In genomic region chr11:74380746-74381439, GRCh38 we compare ENCODE assay signal across 1 cellular context.
TF ChIP-seq lines count a peak whose summit lies in the region.

No MANE protein-coding gene starts in this region.

TF ChIP-seq in WTC11, 78 proteins besides CTCF, POLR2A, EP300 and RAD21 (continued from another document):
- no peak for TF ChIP-seq PRDM15 (CRISPR knock-in tag; IDR thresholded peaks at IDR 0.05)
- TF ChIP-seq SP1 (CRISPR knock-in tag; conservative IDR thresholded peaks at IDR 0.05): no peak
- no peak for TF ChIP-seq MLX (CRISPR knock-in tag; IDR thresholded peaks at IDR 0.05)
- no peak for TF ChIP-seq HMGXB4 (CRISPR knock-in tag; IDR thresholded peaks at IDR 0.05)
- TF ChIP-seq GRHL2 (CRISPR knock-in tag; IDR thresholded peaks at IDR 0.05; ENCODE audit: insufficient replicate concordance, severe bottlenecking): no peak
- TF ChIP-seq E2F4 (CRISPR knock-in tag; IDR thresholded peaks at IDR 0.05; ENCODE audit: borderline replicate concordance, low read depth): no peak
- TF ChIP-seq ZBTB43 (CRISPR knock-in tag; IDR thresholded peaks at IDR 0.05): no peak
- TF ChIP-seq AFF4 (CRISPR knock-in tag; IDR thresholded peaks at IDR 0.05; ENCODE audit: borderline replicate concordance): no peak
- no peak for TF ChIP-seq TEAD1 (CRISPR knock-in tag; IDR thresholded peaks at IDR 0.05)
- TF ChIP-seq ZNF396 (CRISPR knock-in tag; IDR thresholded peaks at IDR 0.05; ENCODE audit: borderline replicate concordance): no peak
- no peak for TF ChIP-seq ATF2 (CRISPR knock-in tag; IDR thresholded peaks at IDR 0.05; ENCODE audit: borderline replicate concordance, low read depth)
TF ChIP-seq in WTC11: peak in this region for 0.
